Comparison of ENCODE assay signal across 8 cellular contexts in the genomic region with DNA sequence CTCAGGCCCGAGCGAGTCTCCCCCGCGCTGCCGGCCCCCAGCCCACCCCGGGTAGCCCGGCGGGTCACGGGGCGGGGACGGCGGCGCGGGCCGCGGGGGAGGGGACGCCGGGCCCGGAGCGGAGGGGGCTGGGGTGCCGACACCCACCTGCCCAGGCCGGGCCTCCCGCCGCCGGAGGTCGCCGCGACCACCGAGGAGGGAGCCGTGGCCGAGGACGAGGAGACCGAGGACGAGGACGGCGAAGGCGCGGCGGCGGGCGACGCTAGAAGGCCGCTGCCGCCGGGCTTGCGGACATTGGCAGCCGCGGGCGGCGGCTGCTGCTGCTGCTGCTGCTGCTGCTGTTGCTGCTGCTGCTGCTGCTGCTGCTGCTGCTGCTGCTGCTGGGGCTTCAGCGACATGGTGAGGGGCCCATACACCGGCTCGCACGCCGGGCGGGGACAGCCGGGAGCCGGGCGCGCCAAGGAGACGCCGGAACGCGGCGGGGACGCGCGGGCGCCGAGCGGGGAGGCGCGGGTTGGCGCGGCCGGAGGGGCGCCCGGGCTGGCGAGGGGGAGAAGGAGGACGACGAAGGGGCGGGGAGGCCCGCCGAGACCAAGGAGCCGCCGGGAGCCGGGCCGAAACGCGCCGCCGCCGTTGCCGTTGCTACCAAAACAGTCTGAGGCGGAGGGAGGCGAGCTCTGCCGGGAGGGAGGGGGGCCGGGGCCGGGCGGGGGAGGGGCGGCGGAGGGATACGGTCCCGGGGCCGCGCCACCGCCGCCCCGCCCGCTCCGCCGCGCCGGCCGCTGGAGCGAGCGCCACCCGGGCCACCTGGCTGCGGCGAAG. TPM values are rescaled to one million over a fixed set of nuclear protein-coding genes. Genes with fewer than 3 reads are reported as not detected.
DNase-seq lines count a peak whose midpoint lies in the region; ATAC-seq and TF ChIP-seq lines count a peak whose summit lies in the region.

A gene with protein sequence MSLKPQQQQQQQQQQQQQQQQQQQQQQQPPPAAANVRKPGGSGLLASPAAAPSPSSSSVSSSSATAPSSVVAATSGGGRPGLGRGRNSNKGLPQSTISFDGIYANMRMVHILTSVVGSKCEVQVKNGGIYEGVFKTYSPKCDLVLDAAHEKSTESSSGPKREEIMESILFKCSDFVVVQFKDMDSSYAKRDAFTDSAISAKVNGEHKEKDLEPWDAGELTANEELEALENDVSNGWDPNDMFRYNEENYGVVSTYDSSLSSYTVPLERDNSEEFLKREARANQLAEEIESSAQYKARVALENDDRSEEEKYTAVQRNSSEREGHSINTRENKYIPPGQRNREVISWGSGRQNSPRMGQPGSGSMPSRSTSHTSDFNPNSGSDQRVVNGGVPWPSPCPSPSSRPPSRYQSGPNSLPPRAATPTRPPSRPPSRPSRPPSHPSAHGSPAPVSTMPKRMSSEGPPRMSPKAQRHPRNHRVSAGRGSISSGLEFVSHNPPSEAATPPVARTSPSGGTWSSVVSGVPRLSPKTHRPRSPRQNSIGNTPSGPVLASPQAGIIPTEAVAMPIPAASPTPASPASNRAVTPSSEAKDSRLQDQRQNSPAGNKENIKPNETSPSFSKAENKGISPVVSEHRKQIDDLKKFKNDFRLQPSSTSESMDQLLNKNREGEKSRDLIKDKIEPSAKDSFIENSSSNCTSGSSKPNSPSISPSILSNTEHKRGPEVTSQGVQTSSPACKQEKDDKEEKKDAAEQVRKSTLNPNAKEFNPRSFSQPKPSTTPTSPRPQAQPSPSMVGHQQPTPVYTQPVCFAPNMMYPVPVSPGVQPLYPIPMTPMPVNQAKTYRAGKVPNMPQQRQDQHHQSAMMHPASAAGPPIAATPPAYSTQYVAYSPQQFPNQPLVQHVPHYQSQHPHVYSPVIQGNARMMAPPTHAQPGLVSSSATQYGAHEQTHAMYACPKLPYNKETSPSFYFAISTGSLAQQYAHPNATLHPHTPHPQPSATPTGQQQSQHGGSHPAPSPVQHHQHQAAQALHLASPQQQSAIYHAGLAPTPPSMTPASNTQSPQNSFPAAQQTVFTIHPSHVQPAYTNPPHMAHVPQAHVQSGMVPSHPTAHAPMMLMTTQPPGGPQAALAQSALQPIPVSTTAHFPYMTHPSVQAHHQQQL (minus strand): TSS at position 679 of the 822 bp plus-strand sequence. CDS start 281 bp downstream, at position 398.

- H3K36me3 Mint-ChIP-seq in CD4-positive, alpha-beta T cell (ENCODE audit: low read depth) = peaks cover 13% of the 10 kb centered on the region
- no peaks in the 10 kb centered on the region for H3K36me3 Mint-ChIP-seq in activated naive CD4-positive, alpha-beta T cell treated with anti-CD3 and anti-CD28 coated beads, Interleukin-2, amount 50 U/mL, for 24 hours

- intact Hi-C loops in CD4-positive, alpha-beta T cell (cut with DNase I, micrococcal nuclease) = loop anchor here (2.0 to 10.0 kb wide), 6 partner anchors 86 to 820 kb away; a partner anchor contains a TSS
- intact Hi-C loops in head of caudate nucleus (cut with DNase I) = loop anchor here (2.0 kb wide), 1 partner anchor 86 kb away; a partner anchor contains a TSS
- intact Hi-C loops in ovary (cut with DNase I) = loop anchor here in 1 of 4 donors (5.0 kb wide), 1 partner anchor 38 kb away; no protein-coding TSS in a partner anchor
- intact Hi-C loops in transverse colon (cut with DNase I; ENCODE audit: low total_unique reads) = no loop called here

- 1% methylated on average over 76 to 119 of the region's 120 CpGs for WGBS in ovary, 3 donors
- WGBS in transverse colon (ENCODE audit: low coverage in 1 of 2), 2 donors = 1% methylated on average over 56 of the region's 120 CpGs; no CpG with 5 or more reads in 1 of the 2 donors

- no peak for TF ChIP-seq CTCF in CD4-positive, alpha-beta T cell (IDR thresholded peaks at IDR 0.05)
- TF ChIP-seq CTCF in Peyer's patch (IDR thresholded peaks at IDR 0.05) = no peak
- TF ChIP-seq CTCF in ovary (IDR thresholded peaks at IDR 0.05) = no peak
- no peak for TF ChIP-seq CTCF in transverse colon (IDR thresholded peaks at IDR 0.05)

- no peaks in the 10 kb centered on the region for H3K27me3 Mint-ChIP-seq in CD4-positive, alpha-beta T cell
- H3K27me3 Mint-ChIP-seq in activated naive CD4-positive, alpha-beta T cell treated with anti-CD3 and anti-CD28 coated beads, Interleukin-2, amount 50 U/mL, for 24 hours = no peaks in the 10 kb centered on the region

- ATAC-seq in CD4-positive, alpha-beta T cell (ENCODE audit: poor library complexity) = peak; percentile 61
- ATAC-seq in GM19455 (IDR thresholded peaks at IDR 0.05; ENCODE audit: unreplicated experiment) = peak; percentile 49

- no peaks in the 10 kb centered on the region for H3K27me3 ChIP-seq in CD4-positive, alpha-beta T cell (ENCODE audit: control insufficient read depth, insufficient read depth, low read length)
- H3K27me3 ChIP-seq in Peyer's patch (no peaks in the 10 kb centered on the region), ovary (no peaks in the 10 kb centered on the region), transverse colon (no peaks in the 10 kb centered on the region)

- H3K9me3 ChIP-seq in CD4-positive, alpha-beta T cell (ENCODE audit: control insufficient read depth, low read length) = no peaks in the 10 kb centered on the region
- H3K9me3 ChIP-seq in Peyer's patch = no peaks in the 10 kb centered on the region
- no peaks in the 10 kb centered on the region for H3K9me3 ChIP-seq in ovary
- no peaks in the 10 kb centered on the region for H3K9me3 ChIP-seq in transverse colon

- H3K9me3 Mint-ChIP-seq in CD4-positive, alpha-beta T cell = no peaks in the 10 kb centered on the region
- H3K9me3 Mint-ChIP-seq in activated naive CD4-positive, alpha-beta T cell treated with anti-CD3 and anti-CD28 coated beads, Interleukin-2, amount 50 U/mL, for 24 hours = no peaks in the 10 kb centered on the region

- CTCF ChIA-PET in CD4-positive, alpha-beta T cell (lab: Charles Lee) = interaction anchor here (0.6 kb wide), 1 partner anchor 13 kb away, joined by 4 read pairs; no protein-coding TSS in a partner anchor

- peak within 1 kb of the TSS; percentile 88 for H3K27ac ChIP-seq in CD4-positive, alpha-beta T cell (ENCODE audit: low read depth, low read length)
- H3K27ac ChIP-seq in Peyer's patch (peak within 1 kb of the TSS; percentile 93 to 100 (median 97)), ovary (peak within 1 kb of the TSS; percentile 97 to 99), transverse colon (peak within 1 kb of the TSS; percentile 98 to 100 (median 98))

- DNase-seq in CD4-positive, alpha-beta T cell = peak in 9 of 10 experiments; percentile 53 to 71 (median 63)
- DNase-seq in HK-2 (ENCODE audit: unreplicated experiment) (peak; percentile 28), Peyer's patch (peak; percentile 49 to 86 (median 78)), head of caudate nucleus (peak in 41 of 42 donors; percentile 17 to 83 (median 67)), ovary (peak in 4 of 5 donors; percentile 71 to 81 (median 76)), transverse colon (peak; percentile 59)

- H3K4me1 Mint-ChIP-seq in CD4-positive, alpha-beta T cell (ENCODE audit: low read depth) = peaks cover 37% of the 10 kb centered on the region
- peaks cover 42% of the 10 kb centered on the region for H3K4me1 Mint-ChIP-seq in activated naive CD4-positive, alpha-beta T cell treated with anti-CD3 and anti-CD28 coated beads, Interleukin-2, amount 50 U/mL, for 24 hours

- H3K4me1 ChIP-seq in Peyer's patch (peaks cover 0 to 32% (median 3%) of the 10 kb centered on the region in 4 donors), ovary (ENCODE audit: insufficient read depth) (peaks cover 3% of the 10 kb centered on the region), transverse colon (peaks cover 8 to 47% (median 31%) of the 10 kb centered on the region in 4 donors)

- TF ChIP-seq EP300 in ovary (IDR thresholded peaks at IDR 0.05) (no peak), transverse colon (IDR thresholded peaks at IDR 0.05; ENCODE audit: low read depth) (no peak)

- peak within 1 kb of the TSS; percentile 93 for H3K27ac Mint-ChIP-seq in CD4-positive, alpha-beta T cell
- peak within 1 kb of the TSS; percentile 95 for H3K27ac Mint-ChIP-seq in activated naive CD4-positive, alpha-beta T cell treated with anti-CD3 and anti-CD28 coated beads, Interleukin-2, amount 50 U/mL, for 24 hours

- TF ChIP-seq POLR2A in Peyer's patch (IDR thresholded peaks at IDR 0.05) (no peak), ovary (IDR thresholded peaks at IDR 0.05) (no peak), transverse colon (IDR thresholded peaks at IDR 0.05) (no peak)

- POLR2A ChIA-PET in CD4-positive, alpha-beta T cell (lab: Charles Lee) = interaction anchor here (1.0 kb wide), 1 partner anchor 86 kb away, joined by 3 read pairs; a partner anchor contains a TSS

- H3K36me3 ChIP-seq in Peyer's patch (no peaks in the 10 kb centered on the region), ovary (no peaks in the 10 kb centered on the region), transverse colon (no peaks in the 10 kb centered on the region)

- H3K4me3 ChIP-seq in Peyer's patch (peak within 1 kb of the TSS; percentile 70 to 100 (median 90)), ovary (peak within 1 kb of the TSS; percentile 74), transverse colon (peak within 1 kb of the TSS; percentile 85 to 100 (median 98))

- H3K4me3 Mint-ChIP-seq in CD4-positive, alpha-beta T cell = peak within 1 kb of the TSS; percentile 95
- peak within 1 kb of the TSS; percentile 94 for H3K4me3 Mint-ChIP-seq in activated naive CD4-positive, alpha-beta T cell treated with anti-CD3 and anti-CD28 coated beads, Interleukin-2, amount 50 U/mL, for 24 hours

- in situ Hi-C loops in transverse colon (cut with MboI; ENCODE audit: low pct_ligation_motif_present in 1 of 4, low pct_unique_long_range_greater_than_20kb in 1 of 4, low sequenced_read_pairs in 3 of 4) = no loop called here

RNA-seq across cellular contexts. Expression of the gene that starts here (rescaled TPM):
- total RNA-seq in CD4-positive, alpha-beta T cell = 10 to 100 TPM; 21.9 to 23.7 TPM
- total RNA-seq in Peyer's patch = 100 to 1,000 TPM in 1 of 4 donors, 10 to 100 TPM in 3; 35.9 to 111 (median 90.8) TPM
- 100 to 1,000 TPM in 1 of 7 donors, 10 to 100 TPM in 6; 33.7 to 106 (median 68.9) TPM for total RNA-seq in ovary
- 10 to 100 TPM; 28.4 to 60.9 TPM for polyA plus RNA-seq in ovary
- 10 to 100 TPM; 50.2 to 95.5 (median 83.2) TPM for total RNA-seq in transverse colon

Comparison
In these comparisons a context has a peak if more than half of its experiments do, and no peak if none do; other contexts are left out.
1. Peak in every context shown above with its lines: DNase-seq, ATAC-seq, H3K4me3 ChIP-seq and H3K27ac ChIP-seq.
2. DNase-seq: peak in every context shown above with its lines; median percentile 78 in Peyer's patch; 76 in ovary; 67 in head of caudate nucleus; 63 in CD4-positive, alpha-beta T cell; 59 in transverse colon; 28 in HK-2.